In the genomic region with DNA sequence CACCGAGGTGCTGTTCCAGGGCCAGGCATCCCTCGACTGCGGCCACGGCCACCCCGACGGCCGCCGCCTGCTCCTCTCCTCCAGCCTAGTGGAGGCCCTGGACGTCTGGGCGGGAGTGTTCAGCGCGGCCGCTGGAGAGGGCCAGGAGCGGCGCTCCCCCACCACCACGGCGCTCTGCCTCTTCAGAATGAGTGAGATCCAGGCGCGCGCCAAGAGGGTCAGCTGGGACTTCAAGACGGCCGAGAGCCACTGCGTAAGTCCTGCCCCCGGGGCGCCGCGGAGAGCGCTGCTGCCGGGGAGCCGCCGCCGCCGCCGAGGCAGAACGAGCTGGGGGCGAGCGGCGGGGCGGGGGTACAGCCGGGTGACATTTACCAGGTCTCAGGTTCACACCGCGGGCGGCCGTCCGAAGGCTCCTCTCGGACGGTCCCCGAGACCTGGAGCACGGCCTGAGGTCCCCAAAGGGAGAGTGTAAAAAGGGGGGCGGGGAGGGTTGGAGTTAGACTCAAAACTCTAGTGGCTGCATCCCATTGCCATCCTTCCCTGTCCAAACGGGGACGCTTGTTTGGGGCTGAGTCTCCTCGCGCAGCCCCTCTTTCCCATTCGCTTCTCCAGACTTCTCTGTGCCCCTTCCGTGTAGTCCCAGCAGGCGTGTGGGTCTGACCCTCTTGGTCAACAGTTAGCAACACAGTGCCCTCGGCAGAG, we compare ENCODE assay signal across 8 cellular contexts. TPM values are rescaled to one million over a fixed set of nuclear protein-coding genes. Genes with fewer than 3 reads are reported as not detected.
A peak's percentile ranks its signal among the peaks of the same experiment; 100 is the strongest.
DNase-seq lines count a peak whose midpoint lies in the region; ATAC-seq and TF ChIP-seq lines count a peak whose summit lies in the region.

No MANE protein-coding gene starts in this region.

- no peaks in the 10 kb centered on the region for H3K9me3 Mint-ChIP-seq in MCF 10A (ENCODE audit: unreplicated experiment)

- peak; percentile 1 for ATAC-seq in GM21360 (IDR thresholded peaks at IDR 0.05; ENCODE audit: unreplicated experiment)

- intact Hi-C loops in MCF 10A (cut with micrococcal nuclease), result loop anchor here (5.0 to 10.0 kb wide), 3 partner anchors 282 to 1187 kb away; no protein-coding TSS in a partner anchor

- H3K9ac ChIP-seq in liver (ENCODE audit: low read depth in 1 of 2, low read length in 2 of 2) (no peak overlapping the region), subcutaneous abdominal adipose tissue (ENCODE audit: low read length in 5 of 5) (peak overlapping the region in 2 of 5 donors; percentile 12 to 23)

- H3K4me3 Mint-ChIP-seq in MCF 10A (ENCODE audit: unreplicated experiment), result peak overlapping the region; percentile 53

- H3K4me1 ChIP-seq in liver (ENCODE audit: control insufficient read depth in 4 of 4, insufficient read depth in 4 of 4, low read length in 3 of 4) (peaks cover 9 to 46% (median 43%) of the 10 kb centered on the region in 4 donors), subcutaneous abdominal adipose tissue (ENCODE audit: control insufficient read depth in 5 of 5, insufficient read depth in 5 of 5, low read length in 5 of 5) (peaks cover 0 to 40% (median 27%) of the 10 kb centered on the region in 5 donors)

- H3K27me3 ChIP-seq in liver (ENCODE audit: control insufficient read depth in 4 of 4, insufficient read depth in 4 of 4, low read length in 3 of 4) (peaks cover 0 to 4% (median 1%) of the 10 kb centered on the region in 4 donors), subcutaneous abdominal adipose tissue (ENCODE audit: control insufficient read depth in 5 of 5, insufficient read depth in 4 of 5, low read length in 5 of 5) (peaks cover 13 to 25% (median 23%) of the 10 kb centered on the region in 5 donors)

- H3K27ac ChIP-seq in liver (ENCODE audit: low read depth in 1 of 2, low read length in 2 of 2), result peak overlapping the region in 1 of 2 donors; percentile 45
- no peak overlapping the region for H3K27ac ChIP-seq in subcutaneous abdominal adipose tissue (ENCODE audit: low read depth, low read length)

- DNase-seq in COR-L47 (lab: John Stamatoyannopoulos, UW) (peak; percentile 55), NCI-H1092 treated with DMSO at 0.1 percent for 48 hours (lab: John Stamatoyannopoulos, UW) (peak; percentile 34), MCF 10A (ENCODE audit: unreplicated experiment) (no peak), kidney glomerular epithelial cell (lab: John Stamatoyannopoulos, UW) (no peak), middle frontal gyrus (ENCODE audit: extremely low spot score, low spot score) (no peak)

- peak overlapping the region; percentile 24 to 66 (median 53) for H3K4me3 ChIP-seq in liver (ENCODE audit: low read depth in 1 of 3, low read length in 3 of 3)
- H3K4me3 ChIP-seq in subcutaneous abdominal adipose tissue (ENCODE audit: low read depth in 1 of 5, low read length in 5 of 5), result peak overlapping the region; percentile 63 to 81 (median 68)

- no peak overlapping the region for H3K27ac Mint-ChIP-seq in MCF 10A (ENCODE audit: low read depth, unreplicated experiment)

- H3K36me3 Mint-ChIP-seq in MCF 10A (ENCODE audit: insufficient read depth, unreplicated experiment), result no peaks in the 10 kb centered on the region

- H3K4me1 Mint-ChIP-seq in MCF 10A (ENCODE audit: insufficient read depth, unreplicated experiment), result no peaks in the 10 kb centered on the region

- peaks cover 63% of the 10 kb centered on the region for H3K27me3 Mint-ChIP-seq in MCF 10A (ENCODE audit: insufficient read depth, unreplicated experiment)

- 5% methylated on average over 58 of the region's 58 CpGs for WGBS in liver

- CTCF ChIA-PET in MCF 10A (lab: Yijun Ruan, JAX), result no interaction called here

- TF ChIP-seq RAD21 in liver (IDR thresholded peaks at IDR 0.05), result no peak

- no TSS peak for BruUV-seq in MCF 10A (replicated peaks; lab: Mats Ljungman, UMichigan)

- POLR2A ChIA-PET in MCF 10A (lab: Yijun Ruan, JAX), result no interaction called here

- no peaks in the 10 kb centered on the region for H3K36me3 ChIP-seq in liver (ENCODE audit: control insufficient read depth in 4 of 4, insufficient read depth in 3 of 4, low read depth in 1 of 4, low read length in 3 of 4)
- no peaks in the 10 kb centered on the region for H3K36me3 ChIP-seq in subcutaneous abdominal adipose tissue (ENCODE audit: control insufficient read depth in 5 of 5, insufficient read depth in 5 of 5, low read length in 5 of 5)

- no peaks in the 10 kb centered on the region for H3K9me3 ChIP-seq in liver (ENCODE audit: control insufficient read depth in 4 of 4, low read length in 3 of 4)
- no peaks in the 10 kb centered on the region for H3K9me3 ChIP-seq in subcutaneous abdominal adipose tissue (ENCODE audit: control insufficient read depth in 5 of 5, low read length in 5 of 5)

- no peak for TF ChIP-seq CTCF in MCF 10A (IDR thresholded peaks at IDR 0.05; ENCODE audit: unreplicated experiment)
- TF ChIP-seq CTCF in liver (IDR thresholded peaks at IDR 0.05; ENCODE audit: low read depth, low read length, missing input control), result no peak

TF ChIP-seq in liver, 16 proteins besides CTCF, POLR2A, EP300 and RAD21:
- TF ChIP-seq FOXA2 (IDR thresholded peaks at IDR 0.05) (no peak), EGR1 (IDR thresholded peaks at IDR 0.05; ENCODE audit: low read depth in 2 of 2) (no peak), JUND (IDR thresholded peaks at IDR 0.05) (no peak), TAF1 (conservative IDR thresholded peaks at IDR 0.05) (no peak), GABPA (IDR thresholded peaks at IDR 0.05 in 1 of 2, conservative IDR thresholded peaks at IDR 0.05 in 1 of 2) (no peak), SP1 (IDR thresholded peaks at IDR 0.05) (no peak), NR2F2 (IDR thresholded peaks at IDR 0.05) (no peak), YY1 (IDR thresholded peaks at IDR 0.05) (no peak), FOXA1 (IDR thresholded peaks at IDR 0.05) (no peak), HNF4G (IDR thresholded peaks at IDR 0.05) (no peak), RXRA (IDR thresholded peaks at IDR 0.05) (no peak), HNF4A (conservative IDR thresholded peaks at IDR 0.05) (no peak)
- TF ChIP-seq, protein P1, sequence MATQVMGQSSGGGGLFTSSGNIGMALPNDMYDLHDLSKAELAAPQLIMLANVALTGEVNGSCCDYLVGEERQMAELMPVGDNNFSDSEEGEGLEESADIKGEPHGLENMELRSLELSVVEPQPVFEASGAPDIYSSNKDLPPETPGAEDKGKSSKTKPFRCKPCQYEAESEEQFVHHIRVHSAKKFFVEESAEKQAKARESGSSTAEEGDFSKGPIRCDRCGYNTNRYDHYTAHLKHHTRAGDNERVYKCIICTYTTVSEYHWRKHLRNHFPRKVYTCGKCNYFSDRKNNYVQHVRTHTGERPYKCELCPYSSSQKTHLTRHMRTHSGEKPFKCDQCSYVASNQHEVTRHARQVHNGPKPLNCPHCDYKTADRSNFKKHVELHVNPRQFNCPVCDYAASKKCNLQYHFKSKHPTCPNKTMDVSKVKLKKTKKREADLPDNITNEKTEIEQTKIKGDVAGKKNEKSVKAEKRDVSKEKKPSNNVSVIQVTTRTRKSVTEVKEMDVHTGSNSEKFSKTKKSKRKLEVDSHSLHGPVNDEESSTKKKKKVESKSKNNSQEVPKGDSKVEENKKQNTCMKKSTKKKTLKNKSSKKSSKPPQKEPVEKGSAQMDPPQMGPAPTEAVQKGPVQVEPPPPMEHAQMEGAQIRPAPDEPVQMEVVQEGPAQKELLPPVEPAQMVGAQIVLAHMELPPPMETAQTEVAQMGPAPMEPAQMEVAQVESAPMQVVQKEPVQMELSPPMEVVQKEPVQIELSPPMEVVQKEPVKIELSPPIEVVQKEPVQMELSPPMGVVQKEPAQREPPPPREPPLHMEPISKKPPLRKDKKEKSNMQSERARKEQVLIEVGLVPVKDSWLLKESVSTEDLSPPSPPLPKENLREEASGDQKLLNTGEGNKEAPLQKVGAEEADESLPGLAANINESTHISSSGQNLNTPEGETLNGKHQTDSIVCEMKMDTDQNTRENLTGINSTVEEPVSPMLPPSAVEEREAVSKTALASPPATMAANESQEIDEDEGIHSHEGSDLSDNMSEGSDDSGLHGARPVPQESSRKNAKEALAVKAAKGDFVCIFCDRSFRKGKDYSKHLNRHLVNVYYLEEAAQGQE (IDR thresholded peaks at IDR 0.05), result no peak
- TF ChIP-seq, protein P2, sequence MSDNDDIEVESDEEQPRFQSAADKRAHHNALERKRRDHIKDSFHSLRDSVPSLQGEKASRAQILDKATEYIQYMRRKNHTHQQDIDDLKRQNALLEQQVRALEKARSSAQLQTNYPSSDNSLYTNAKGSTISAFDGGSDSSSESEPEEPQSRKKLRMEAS (IDR thresholded peaks at IDR 0.05), result no peak
- TF ChIP-seq, protein P3, sequence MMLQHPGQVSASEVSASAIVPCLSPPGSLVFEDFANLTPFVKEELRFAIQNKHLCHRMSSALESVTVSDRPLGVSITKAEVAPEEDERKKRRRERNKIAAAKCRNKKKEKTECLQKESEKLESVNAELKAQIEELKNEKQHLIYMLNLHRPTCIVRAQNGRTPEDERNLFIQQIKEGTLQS (IDR thresholded peaks at IDR 0.05), result no peak
- TF ChIP-seq, protein P4, sequence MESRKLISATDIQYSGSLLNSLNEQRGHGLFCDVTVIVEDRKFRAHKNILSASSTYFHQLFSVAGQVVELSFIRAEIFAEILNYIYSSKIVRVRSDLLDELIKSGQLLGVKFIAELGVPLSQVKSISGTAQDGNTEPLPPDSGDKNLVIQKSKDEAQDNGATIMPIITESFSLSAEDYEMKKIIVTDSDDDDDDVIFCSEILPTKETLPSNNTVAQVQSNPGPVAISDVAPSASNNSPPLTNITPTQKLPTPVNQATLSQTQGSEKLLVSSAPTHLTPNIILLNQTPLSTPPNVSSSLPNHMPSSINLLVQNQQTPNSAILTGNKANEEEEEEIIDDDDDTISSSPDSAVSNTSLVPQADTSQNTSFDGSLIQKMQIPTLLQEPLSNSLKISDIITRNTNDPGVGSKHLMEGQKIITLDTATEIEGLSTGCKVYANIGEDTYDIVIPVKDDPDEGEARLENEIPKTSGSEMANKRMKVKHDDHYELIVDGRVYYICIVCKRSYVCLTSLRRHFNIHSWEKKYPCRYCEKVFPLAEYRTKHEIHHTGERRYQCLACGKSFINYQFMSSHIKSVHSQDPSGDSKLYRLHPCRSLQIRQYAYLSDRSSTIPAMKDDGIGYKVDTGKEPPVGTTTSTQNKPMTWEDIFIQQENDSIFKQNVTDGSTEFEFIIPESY (IDR thresholded peaks at IDR 0.05), result no peak

RNA-seq across cellular contexts. Expression of a gene that starts 1.6 kb away (rescaled TPM):
- 2.4 and 2.6 TPM in 2 replicates for total RNA-seq in MCF 10A (2022)
- 10 to 100 TPM in 1 of 2 donors, 1 to 10 TPM in 1; 5.7 to 12.0 TPM for total RNA-seq in liver
- under 1 TPM; 0.71 to 0.87 TPM for polyA plus RNA-seq in liver

Comparison
In these comparisons a context has a peak if more than half of its experiments do, and no peak if none do; other contexts are left out.
1. DNase-seq: peak in COR-L47 (single experiment) and NCI-H1092 treated with DMSO at 0.1 percent for 48 hours (single experiment); none in MCF 10A (single experiment), kidney glomerular epithelial cell (single experiment) and middle frontal gyrus (single experiment).